ENCODE assay signal across 8 cellular contexts in the genomic region with DNA sequence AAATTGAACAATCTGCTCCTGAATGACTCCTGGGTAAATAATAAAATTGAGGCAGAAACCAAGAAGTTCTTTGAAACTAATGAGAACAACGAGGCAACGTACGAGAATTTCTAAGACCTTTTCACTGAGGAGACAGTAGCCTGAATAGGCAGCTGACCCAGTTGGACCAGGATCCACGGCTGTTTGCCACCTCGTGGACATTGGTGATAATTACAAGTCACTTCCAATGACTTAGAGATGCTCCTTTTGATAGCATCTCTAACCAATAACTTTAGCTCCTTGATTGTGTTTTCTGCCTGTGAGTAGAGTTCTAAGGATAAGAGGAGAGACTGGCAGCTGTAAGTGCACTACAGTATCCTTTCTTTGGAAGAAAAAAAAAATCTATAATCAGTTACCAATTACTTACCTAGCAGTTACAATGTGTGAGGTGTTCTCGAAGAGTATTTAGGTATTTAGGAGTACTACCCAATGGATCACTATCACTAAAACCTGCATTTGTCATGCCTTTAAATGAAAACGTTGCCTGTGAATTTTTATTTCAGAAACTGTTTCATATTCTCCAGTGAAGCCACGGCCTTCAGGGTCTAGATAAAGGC. TPM values are rescaled to one million over a fixed set of nuclear protein-coding genes. Genes with fewer than 3 reads are reported as not detected.
DNase-seq lines count a peak whose midpoint lies in the region; ATAC-seq and TF ChIP-seq lines count a peak whose summit lies in the region.

No MANE protein-coding gene starts in this region.

- H3K4me2 ChIP-seq in KMS-11: peak overlapping the region; percentile 48

- no peaks in the 10 kb centered on the region for H3K27me3 Mint-ChIP-seq in activated naive CD8-positive, alpha-beta T cell treated with anti-CD3 and anti-CD28 coated beads for 36 hours

- H3K4me1 Mint-ChIP-seq in activated naive CD8-positive, alpha-beta T cell treated with anti-CD3 and anti-CD28 coated beads for 36 hours: peaks cover 5% of the 10 kb centered on the region

- no peaks in the 10 kb centered on the region for H3K36me3 Mint-ChIP-seq in activated naive CD8-positive, alpha-beta T cell treated with anti-CD3 and anti-CD28 coated beads for 36 hours

- peak; percentile 65 for TF ChIP-seq CTCF in KMS-11 (conservative IDR thresholded peaks at IDR 0.05; ENCODE audit: low read depth, low read length)
- peak; percentile 22 to 33 for TF ChIP-seq CTCF in tibial artery (IDR thresholded peaks at IDR 0.05)

- H3K9me3 Mint-ChIP-seq in activated naive CD8-positive, alpha-beta T cell treated with anti-CD3 and anti-CD28 coated beads for 36 hours: peaks cover 4% of the 10 kb centered on the region

- H3K36me3 ChIP-seq in KMS-11 (ENCODE audit: insufficient read depth) (no peaks in the 10 kb centered on the region), tibial artery (no peaks in the 10 kb centered on the region)

- H3K79me2 ChIP-seq in KMS-11 (ENCODE audit: insufficient read depth, low read depth): no peaks in the 10 kb centered on the region

- H3K4me1 ChIP-seq in KMS-11 (ENCODE audit: low read depth, poor library complexity, severe bottlenecking) (no peaks in the 10 kb centered on the region), tibial artery (no peaks in the 10 kb centered on the region)

- intact Hi-C loops in tibial artery (cut with DNase I; ENCODE audit: low total_unique reads): no loop called here

- ATAC-seq in GM21367 (IDR thresholded peaks at IDR 0.05; ENCODE audit: unreplicated experiment) (peak; percentile 78), HG02840 (IDR thresholded peaks at IDR 0.05; ENCODE audit: low FRiP score, unreplicated experiment) (no peak)

- H3K4me3 ChIP-seq in KMS-11 (IDR thresholded peaks at IDR 0.05; ENCODE audit: insufficient read depth, low read depth, low read length): no peak overlapping the region
- no peak overlapping the region for H3K4me3 ChIP-seq in tibial artery

- H3K9ac ChIP-seq in KMS-11: no peak overlapping the region

- H3K27ac ChIP-seq in KMS-11 (no peak overlapping the region), tibial artery (no peak overlapping the region)

- no peaks in the 10 kb centered on the region for H3K27me3 ChIP-seq in KMS-11 (ENCODE audit: insufficient read depth, low read depth)
- no peaks in the 10 kb centered on the region for H3K27me3 ChIP-seq in tibial artery

- DNase-seq in DMS 273 (lab: John Stamatoyannopoulos, UW; ENCODE audit: unreplicated experiment) (peak; percentile 57), DMS 273 treated with DMSO at 0.1 percent for 48 hours (lab: John Stamatoyannopoulos, UW) (no peak), iris pigment epithelial cell (ENCODE audit: low read depth) (peak; percentile 22), tibial artery (no peak)
- peak; percentile 1 for DNase-seq in activated naive CD8-positive, alpha-beta T cell treated with anti-CD3 and anti-CD28 coated beads for 36 hours

- no peaks in the 10 kb centered on the region for H4K20me1 ChIP-seq in KMS-11 (ENCODE audit: insufficient read depth)

- peak overlapping the region; percentile 18; the same call in 1 of the 2 replicates for H2AFZ ChIP-seq in KMS-11 (ENCODE audit: low read depth)

- H3K27ac Mint-ChIP-seq in activated naive CD8-positive, alpha-beta T cell treated with anti-CD3 and anti-CD28 coated beads for 36 hours: no peak overlapping the region

- no peak overlapping the region for H3K4me3 Mint-ChIP-seq in activated naive CD8-positive, alpha-beta T cell treated with anti-CD3 and anti-CD28 coated beads for 36 hours

- H3K9me3 ChIP-seq in tibial artery: no peaks in the 10 kb centered on the region

RNA-seq across cellular contexts. Expression of a gene that starts 31.3 kb away (rescaled TPM):
- not detected for total RNA-seq in activated naive CD8-positive, alpha-beta T cell treated with anti-CD3 and anti-CD28 coated beads for 36 hours

Comparison
In these comparisons a context has a peak if more than half of its experiments do, and no peak if none do; other contexts are left out.
1. DNase-seq: peak in DMS 273 (single experiment), activated naive CD8-positive, alpha-beta T cell treated with anti-CD3 and anti-CD28 coated beads for 36 hours (single experiment) and iris pigment epithelial cell (single experiment); none in DMS 273 treated with DMSO at 0.1 percent for 48 hours (single experiment) and tibial artery (0 of 2).